In the genomic region with DNA sequence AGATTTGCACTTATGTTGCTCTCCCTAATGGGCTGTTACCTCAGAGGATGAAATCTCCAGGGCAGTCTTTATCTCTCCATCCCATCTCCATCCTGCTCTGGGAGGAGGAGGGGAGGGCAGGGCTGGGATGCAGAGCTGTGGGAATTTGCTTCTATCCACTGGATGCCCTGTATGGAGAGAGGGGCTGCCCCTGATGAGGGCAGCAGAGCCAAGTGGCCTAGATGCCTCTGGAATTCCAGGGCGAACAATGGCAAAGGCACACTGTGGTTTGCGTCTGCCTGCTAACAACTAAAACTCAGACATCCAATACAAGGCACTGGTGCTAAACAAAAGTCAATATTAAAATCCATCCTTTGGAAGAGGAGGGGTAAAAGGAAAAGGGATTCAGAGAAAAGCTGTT, we compare ENCODE assay signal across 1 cellular context.
TF ChIP-seq lines count a peak whose summit lies in the region.

No MANE protein-coding gene starts in this region.

TF ChIP-seq in WTC11, 78 proteins besides CTCF, POLR2A, EP300 and RAD21 (continued from another document):
- TF ChIP-seq, protein P1, sequence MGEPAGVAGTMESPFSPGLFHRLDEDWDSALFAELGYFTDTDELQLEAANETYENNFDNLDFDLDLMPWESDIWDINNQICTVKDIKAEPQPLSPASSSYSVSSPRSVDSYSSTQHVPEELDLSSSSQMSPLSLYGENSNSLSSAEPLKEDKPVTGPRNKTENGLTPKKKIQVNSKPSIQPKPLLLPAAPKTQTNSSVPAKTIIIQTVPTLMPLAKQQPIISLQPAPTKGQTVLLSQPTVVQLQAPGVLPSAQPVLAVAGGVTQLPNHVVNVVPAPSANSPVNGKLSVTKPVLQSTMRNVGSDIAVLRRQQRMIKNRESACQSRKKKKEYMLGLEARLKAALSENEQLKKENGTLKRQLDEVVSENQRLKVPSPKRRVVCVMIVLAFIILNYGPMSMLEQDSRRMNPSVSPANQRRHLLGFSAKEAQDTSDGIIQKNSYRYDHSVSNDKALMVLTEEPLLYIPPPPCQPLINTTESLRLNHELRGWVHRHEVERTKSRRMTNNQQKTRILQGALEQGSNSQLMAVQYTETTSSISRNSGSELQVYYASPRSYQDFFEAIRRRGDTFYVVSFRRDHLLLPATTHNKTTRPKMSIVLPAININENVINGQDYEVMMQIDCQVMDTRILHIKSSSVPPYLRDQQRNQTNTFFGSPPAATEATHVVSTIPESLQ (CRISPR knock-in tag; IDR thresholded peaks at IDR 0.05): no peak
- TF ChIP-seq CBFB (CRISPR knock-in tag; IDR thresholded peaks at IDR 0.05; ENCODE audit: low read depth) (no peak), NR2C2 (CRISPR knock-in tag; IDR thresholded peaks at IDR 0.05) (no peak), RELA (CRISPR knock-in tag; IDR thresholded peaks at IDR 0.05; ENCODE audit: borderline replicate concordance) (no peak), ZNF416 (CRISPR knock-in tag; IDR thresholded peaks at IDR 0.05) (no peak), TCF7 (CRISPR knock-in tag; IDR thresholded peaks at IDR 0.05; ENCODE audit: low read depth) (no peak), NFATC4 (CRISPR knock-in tag; IDR thresholded peaks at IDR 0.05) (no peak), ATF1 (CRISPR knock-in tag; IDR thresholded peaks at IDR 0.05) (no peak), ZNF263 (CRISPR knock-in tag; IDR thresholded peaks at IDR 0.05; ENCODE audit: low read depth) (no peak)
- TF ChIP-seq, protein P2, sequence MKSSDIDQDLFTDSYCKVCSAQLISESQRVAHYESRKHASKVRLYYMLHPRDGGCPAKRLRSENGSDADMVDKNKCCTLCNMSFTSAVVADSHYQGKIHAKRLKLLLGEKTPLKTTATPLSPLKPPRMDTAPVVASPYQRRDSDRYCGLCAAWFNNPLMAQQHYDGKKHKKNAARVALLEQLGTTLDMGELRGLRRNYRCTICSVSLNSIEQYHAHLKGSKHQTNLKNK (CRISPR knock-in tag; IDR thresholded peaks at IDR 0.05): no peak
- TF ChIP-seq, protein P3, sequence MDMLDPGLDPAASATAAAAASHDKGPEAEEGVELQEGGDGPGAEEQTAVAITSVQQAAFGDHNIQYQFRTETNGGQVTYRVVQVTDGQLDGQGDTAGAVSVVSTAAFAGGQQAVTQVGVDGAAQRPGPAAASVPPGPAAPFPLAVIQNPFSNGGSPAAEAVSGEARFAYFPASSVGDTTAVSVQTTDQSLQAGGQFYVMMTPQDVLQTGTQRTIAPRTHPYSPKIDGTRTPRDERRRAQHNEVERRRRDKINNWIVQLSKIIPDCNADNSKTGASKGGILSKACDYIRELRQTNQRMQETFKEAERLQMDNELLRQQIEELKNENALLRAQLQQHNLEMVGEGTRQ (CRISPR knock-in tag; IDR thresholded peaks at IDR 0.05): no peak
- TF ChIP-seq, protein P4, sequence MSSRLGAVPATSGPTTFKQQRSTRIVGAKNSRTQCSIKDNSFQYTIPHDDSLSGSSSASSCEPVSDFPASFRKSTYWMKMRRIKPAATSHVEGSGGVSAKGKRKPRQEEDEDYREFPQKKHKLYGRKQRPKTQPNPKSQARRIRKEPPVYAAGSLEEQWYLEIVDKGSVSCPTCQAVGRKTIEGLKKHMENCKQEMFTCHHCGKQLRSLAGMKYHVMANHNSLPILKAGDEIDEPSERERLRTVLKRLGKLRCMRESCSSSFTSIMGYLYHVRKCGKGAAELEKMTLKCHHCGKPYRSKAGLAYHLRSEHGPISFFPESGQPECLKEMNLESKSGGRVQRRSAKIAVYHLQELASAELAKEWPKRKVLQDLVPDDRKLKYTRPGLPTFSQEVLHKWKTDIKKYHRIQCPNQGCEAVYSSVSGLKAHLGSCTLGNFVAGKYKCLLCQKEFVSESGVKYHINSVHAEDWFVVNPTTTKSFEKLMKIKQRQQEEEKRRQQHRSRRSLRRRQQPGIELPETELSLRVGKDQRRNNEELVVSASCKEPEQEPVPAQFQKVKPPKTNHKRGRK (CRISPR knock-in tag; IDR thresholded peaks at IDR 0.05; ENCODE audit: borderline replicate concordance): no peak
- TF ChIP-seq, protein P5, sequence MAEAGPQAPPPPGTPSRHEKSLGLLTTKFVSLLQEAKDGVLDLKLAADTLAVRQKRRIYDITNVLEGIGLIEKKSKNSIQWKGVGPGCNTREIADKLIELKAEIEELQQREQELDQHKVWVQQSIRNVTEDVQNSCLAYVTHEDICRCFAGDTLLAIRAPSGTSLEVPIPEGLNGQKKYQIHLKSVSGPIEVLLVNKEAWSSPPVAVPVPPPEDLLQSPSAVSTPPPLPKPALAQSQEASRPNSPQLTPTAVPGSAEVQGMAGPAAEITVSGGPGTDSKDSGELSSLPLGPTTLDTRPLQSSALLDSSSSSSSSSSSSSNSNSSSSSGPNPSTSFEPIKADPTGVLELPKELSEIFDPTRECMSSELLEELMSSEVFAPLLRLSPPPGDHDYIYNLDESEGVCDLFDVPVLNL (CRISPR knock-in tag; IDR thresholded peaks at IDR 0.05; ENCODE audit: borderline replicate concordance, low read depth): no peak
- TF ChIP-seq, protein P6, sequence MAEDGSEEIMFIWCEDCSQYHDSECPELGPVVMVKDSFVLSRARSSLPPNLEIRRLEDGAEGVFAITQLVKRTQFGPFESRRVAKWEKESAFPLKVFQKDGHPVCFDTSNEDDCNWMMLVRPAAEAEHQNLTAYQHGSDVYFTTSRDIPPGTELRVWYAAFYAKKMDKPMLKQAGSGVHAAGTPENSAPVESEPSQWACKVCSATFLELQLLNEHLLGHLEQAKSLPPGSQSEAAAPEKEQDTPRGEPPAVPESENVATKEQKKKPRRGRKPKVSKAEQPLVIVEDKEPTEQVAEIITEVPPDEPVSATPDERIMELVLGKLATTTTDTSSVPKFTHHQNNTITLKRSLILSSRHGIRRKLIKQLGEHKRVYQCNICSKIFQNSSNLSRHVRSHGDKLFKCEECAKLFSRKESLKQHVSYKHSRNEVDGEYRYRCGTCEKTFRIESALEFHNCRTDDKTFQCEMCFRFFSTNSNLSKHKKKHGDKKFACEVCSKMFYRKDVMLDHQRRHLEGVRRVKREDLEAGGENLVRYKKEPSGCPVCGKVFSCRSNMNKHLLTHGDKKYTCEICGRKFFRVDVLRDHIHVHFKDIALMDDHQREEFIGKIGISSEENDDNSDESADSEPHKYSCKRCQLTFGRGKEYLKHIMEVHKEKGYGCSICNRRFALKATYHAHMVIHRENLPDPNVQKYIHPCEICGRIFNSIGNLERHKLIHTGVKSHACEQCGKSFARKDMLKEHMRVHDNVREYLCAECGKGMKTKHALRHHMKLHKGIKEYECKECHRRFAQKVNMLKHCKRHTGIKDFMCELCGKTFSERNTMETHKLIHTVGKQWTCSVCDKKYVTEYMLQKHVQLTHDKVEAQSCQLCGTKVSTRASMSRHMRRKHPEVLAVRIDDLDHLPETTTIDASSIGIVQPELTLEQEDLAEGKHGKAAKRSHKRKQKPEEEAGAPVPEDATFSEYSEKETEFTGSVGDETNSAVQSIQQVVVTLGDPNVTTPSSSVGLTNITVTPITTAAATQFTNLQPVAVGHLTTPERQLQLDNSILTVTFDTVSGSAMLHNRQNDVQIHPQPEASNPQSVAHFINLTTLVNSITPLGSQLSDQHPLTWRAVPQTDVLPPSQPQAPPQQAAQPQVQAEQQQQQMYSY (CRISPR knock-in tag; IDR thresholded peaks at IDR 0.05): no peak
TF ChIP-seq in WTC11: peak in this region for 0.
